ENCODE assay signal across 8 cellular contexts in genomic region chr6:109008061-109008460, GRCh38.
DNase-seq lines count a peak whose midpoint lies in the region; ATAC-seq and TF ChIP-seq lines count a peak whose summit lies in the region.

No MANE protein-coding gene starts in this region.

- no peaks in the 10 kb centered on the region for H3K36me3 Mint-ChIP-seq in osteocyte (ENCODE audit: unreplicated experiment)

- H3K9ac ChIP-seq in KMS-11 (no peak overlapping the region), duodenal mucosa (ENCODE audit: low read depth in 1 of 2, low read length in 2 of 2) (peak overlapping the region; percentile 87 to 96)

- H3K27ac ChIP-seq in KMS-11 = no peak overlapping the region
- no peak overlapping the region for H3K27ac ChIP-seq in duodenal mucosa (ENCODE audit: low read depth, low read length)

- H3K27me3 Mint-ChIP-seq in osteocyte (ENCODE audit: unreplicated experiment) = no peaks in the 10 kb centered on the region

- no peaks in the 10 kb centered on the region; the same call in 1 of the 2 replicates for H3K27me3 ChIP-seq in GM06990 (replicated peaks; ENCODE audit: control insufficient read depth, insufficient read depth, low read length)
- no peaks in the 10 kb centered on the region for H3K27me3 ChIP-seq in KMS-11 (ENCODE audit: insufficient read depth, low read depth)
- no peaks in the 10 kb centered on the region for H3K27me3 ChIP-seq in duodenal mucosa (ENCODE audit: control insufficient read depth in 1 of 2, insufficient read depth in 2 of 2, low read length in 2 of 2)

- H3K9me3 ChIP-seq in duodenal mucosa (ENCODE audit: control insufficient read depth in 1 of 2, low read length in 2 of 2) = no peaks in the 10 kb centered on the region

- H4K20me1 ChIP-seq in KMS-11 (ENCODE audit: insufficient read depth) = no peaks in the 10 kb centered on the region

- ATAC-seq in HG03521 (IDR thresholded peaks at IDR 0.05; ENCODE audit: unreplicated experiment) = no peak

- peaks cover 21% of the 10 kb centered on the region for H3K4me1 Mint-ChIP-seq in osteocyte (ENCODE audit: unreplicated experiment)

- peak overlapping the region; percentile 80 for H3K4me3 Mint-ChIP-seq in osteocyte (ENCODE audit: unreplicated experiment)

- H3K4me3 ChIP-seq in GM06990 (replicated peaks; ENCODE audit: low read depth, low read length) (peak overlapping the region; percentile 78), KMS-11 (IDR thresholded peaks at IDR 0.05; ENCODE audit: insufficient read depth, low read depth, low read length) (no peak overlapping the region), duodenal mucosa (ENCODE audit: low read depth in 1 of 2, low read length in 2 of 2) (peak overlapping the region; percentile 78 to 80)

- peak overlapping the region; percentile 61 for H3K4me2 ChIP-seq in KMS-11

- no peak overlapping the region for H3K27ac Mint-ChIP-seq in osteocyte (ENCODE audit: unreplicated experiment)

- H3K4me1 ChIP-seq in KMS-11 (ENCODE audit: low read depth, poor library complexity, severe bottlenecking) = peaks cover 18% of the 10 kb centered on the region
- peaks cover 27 to 37% of the 10 kb centered on the region in 2 donors for H3K4me1 ChIP-seq in duodenal mucosa (ENCODE audit: control insufficient read depth in 1 of 2, insufficient read depth in 2 of 2, low read length in 2 of 2)

- no peaks in the 10 kb centered on the region for H3K9me3 Mint-ChIP-seq in osteocyte (ENCODE audit: unreplicated experiment)

- H3K36me3 ChIP-seq in GM06990 (ENCODE audit: control insufficient read depth, insufficient read depth, low read length) (no peaks in the 10 kb centered on the region), KMS-11 (ENCODE audit: insufficient read depth) (no peaks in the 10 kb centered on the region), duodenal mucosa (ENCODE audit: control insufficient read depth in 1 of 2, insufficient read depth in 2 of 2, low read length in 2 of 2) (no peaks in the 10 kb centered on the region)

- no peak overlapping the region for H2AFZ ChIP-seq in KMS-11 (ENCODE audit: low read depth)

- DNase-seq in GM06990 (ENCODE audit: extremely low read depth, insufficient read length) (peak; percentile 28), osteocyte (ENCODE audit: extremely low spot score, unreplicated experiment) (no peak), NCI-H526 (lab: John Stamatoyannopoulos, UW) (no peak), SKM-1 (lab: John Stamatoyannopoulos, UW; ENCODE audit: unreplicated experiment) (no peak)
- no peak for DNase-seq in stimulated activated CD4-positive, alpha-beta T cell treated with anti-CD3 and anti-CD28 coated beads, Interleukin-2, amount 100 ng/mL, for 24 hours

- TF ChIP-seq CTCF in GM06990 (IDR thresholded peaks at IDR 0.05; ENCODE audit: insufficient read depth, low read length, poor library complexity, severe bottlenecking) = no peak
- TF ChIP-seq CTCF in KMS-11 (conservative IDR thresholded peaks at IDR 0.05; ENCODE audit: low read depth, low read length) = no peak
- no peak for TF ChIP-seq CTCF in osteocyte (IDR thresholded peaks at IDR 0.05)

- no peaks in the 10 kb centered on the region for H3K79me2 ChIP-seq in KMS-11 (ENCODE audit: insufficient read depth, low read depth)
